15 cellular contexts compared by ENCODE assay signal in genomic region chr21:45016491-45017375, GRCh38. TPM values are rescaled to one million over a fixed set of nuclear protein-coding genes. Genes with fewer than 3 reads are reported as not detected.
DNase-seq lines count a peak whose midpoint lies in the region; ATAC-seq, FAIRE-seq and TF ChIP-seq lines count a peak whose summit lies in the region.
"Had no signal": no experiment of that assay in that cellular context is flagged by ENCODE, and none has a peak within 500 bp of the region (broad histone marks: within the 10 kb centered on the region; RNA-seq: fewer than 3 reads in every experiment).

No MANE protein-coding gene starts in this region.

- H3K36me3 ChIP-seq in H1 (ENCODE audit: control insufficient read depth in 2 of 4, insufficient read depth in 4 of 4, low read length in 3 of 4) (no peaks in the 10 kb centered on the region), transverse colon (no peaks in the 10 kb centered on the region)
- H3K36me3 ChIP-seq: thoracic aorta had no signal

- TF ChIP-seq CTCF in H1 (IDR thresholded peaks at IDR 0.05; ENCODE audit: control extremely low read depth in 1 of 3, insufficient read depth in 1 of 3, low read depth in 1 of 3, low read length in 3 of 3): no peak
- TF ChIP-seq CTCF in transverse colon (IDR thresholded peaks at IDR 0.05): no peak

- H3K4ac ChIP-seq in H1 (replicated peaks; ENCODE audit: insufficient read length, low read depth, low read length): no peak overlapping the region

- no peaks in the 10 kb centered on the region; a peak in 1 of 4 replicates for H3K9me3 ChIP-seq in H1 (ENCODE audit: insufficient read depth in 2 of 2, low read depth in 1 of 2, low read length in 1 of 2)
- H3K9me3 ChIP-seq in transverse colon: no peaks in the 10 kb centered on the region
- H3K9me3 ChIP-seq: body of pancreas, thoracic aorta had no signal

- H2AK5ac ChIP-seq in H1 (ENCODE audit: low read depth, low read length): peak overlapping the region; percentile 66; the same call in 1 of the 2 replicates

- no peak overlapping the region for H3K23ac ChIP-seq in H1 (ENCODE audit: insufficient read length)

- H2AFZ ChIP-seq in H1 (ENCODE audit: low read length): no peak overlapping the region

- no peaks in the 10 kb centered on the region for H3K79me2 ChIP-seq in H1 (ENCODE audit: control insufficient read depth in 1 of 2, insufficient read depth in 2 of 2, low read length in 2 of 2)

- peaks cover 19 to 56% (median 39%) of the 10 kb centered on the region in 3 donors for H3K27me3 Mint-ChIP-seq in naive B cell
- peaks cover 33% of the 10 kb centered on the region for H3K27me3 Mint-ChIP-seq in activated T-cell treated with anti-CD3 and anti-CD28 coated beads, Interleukin-2, amount 50 U/mL, for 72 hours (ENCODE audit: low read depth)
- H3K27me3 Mint-ChIP-seq in activated naive CD4-positive, alpha-beta T cell treated with anti-CD3 and anti-CD28 coated beads, Interleukin-2, amount 10 ng/mL, durations not matched to agents 7 days and 5 days: peaks cover 92% of the 10 kb centered on the region

- peak overlapping the region in 1 of 6 donors; percentile 37 for H3K27ac Mint-ChIP-seq in naive B cell
- H3K27ac Mint-ChIP-seq in activated T-cell treated with anti-CD3 and anti-CD28 coated beads, Interleukin-2, amount 50 U/mL, for 72 hours: no peak overlapping the region
- H3K27ac Mint-ChIP-seq in activated naive CD4-positive, alpha-beta T cell treated with anti-CD3 and anti-CD28 coated beads, Interleukin-2, amount 10 ng/mL, durations not matched to agents 7 days and 5 days: no peak overlapping the region
- H3K27ac Mint-ChIP-seq: HFFc6 had no signal

- no peak for ATAC-seq in naive B cell (ENCODE audit: low read depth in 2 of 2)
- ATAC-seq in activated T-cell treated with anti-CD3 and anti-CD28 coated beads, Interleukin-2, amount 50 U/mL, for 72 hours (replicated peaks in 1 of 2): no peak
- ATAC-seq: body of pancreas had no signal

- POLR2A ChIA-PET in H1 (lab: Charles Lee; ENCODE audit: partially characterized antibody): interaction anchor here (1.0 to 2.3 kb wide), 4 partner anchors 10 to 49 kb away, joined by 3 to 5 read pairs (median 3); no protein-coding TSS in a partner anchor

- H2BK5ac ChIP-seq in H1 (ENCODE audit: low read depth, low read length): no peak overlapping the region

- CTCF ChIA-PET in H1 (lab: Charles Lee; ENCODE audit: partially characterized antibody): interaction anchor here (0.7 to 1.6 kb wide), 5 partner anchors 10 to 124 kb away, joined by 3 to 5 read pairs (median 4); no protein-coding TSS in a partner anchor
- CTCF ChIA-PET in activated naive CD4-positive, alpha-beta T cell treated with anti-CD3 and anti-CD28 coated beads, Interleukin-2, amount 10 ng/mL, durations not matched to agents 7 days and 5 days (lab: Charles Lee): interaction anchor here (1.4 kb wide), 1 partner anchor 111 kb away, joined by 9 read pairs; no protein-coding TSS in a partner anchor

- H3K27me3 ChIP-seq in H1 (replicated peaks in 1 of 4; ENCODE audit: control insufficient read depth in 3 of 4, extremely low read depth in 1 of 4, insufficient read depth in 3 of 4, low read length in 3 of 4) (peaks cover 2 to 36% (median 30%) of the 10 kb centered on the region in 4 experiments), transverse colon (peaks cover 73% of the 10 kb centered on the region)

- H2BK20ac ChIP-seq in H1 (ENCODE audit: low read length): no peak overlapping the region

- H3K4me1 ChIP-seq in H1 (replicated peaks in 1 of 4; ENCODE audit: control insufficient read depth in 3 of 4, insufficient read depth in 4 of 4, low read length in 3 of 4) (peaks cover 0 to 22% (median 10%) of the 10 kb centered on the region in 4 experiments; a peak in 6 of 7 replicates), transverse colon (peaks cover 0 to 22% (median 15%) of the 10 kb centered on the region in 4 donors)

- intact Hi-C loops in transverse colon (cut with DNase I; ENCODE audit: low total_unique reads): no loop called here

- H3K4me3 Mint-ChIP-seq in naive B cell: peak overlapping the region in 6 of 8 donors; percentile 33 to 89 (median 84)
- H3K4me3 Mint-ChIP-seq in activated T-cell treated with anti-CD3 and anti-CD28 coated beads, Interleukin-2, amount 50 U/mL, for 72 hours: no peak overlapping the region
- no peak overlapping the region for H3K4me3 Mint-ChIP-seq in activated naive CD4-positive, alpha-beta T cell treated with anti-CD3 and anti-CD28 coated beads, Interleukin-2, amount 10 ng/mL, durations not matched to agents 7 days and 5 days
- H3K4me3 Mint-ChIP-seq: HFFc6 had no signal

- no peak for TF ChIP-seq POLR2A in H1 (IDR thresholded peaks at IDR 0.05; ENCODE audit: control extremely low read depth in 1 of 2, low read depth in 2 of 2, low read length in 2 of 2)
- TF ChIP-seq POLR2A in transverse colon (IDR thresholded peaks at IDR 0.05): no peak

- peak overlapping the region; percentile 63; the same call in 1 of the 2 replicates for H2BK15ac ChIP-seq in H1 (ENCODE audit: low read length)

- H4K8ac ChIP-seq in H1 (ENCODE audit: extremely low read depth, insufficient read depth, low read length): no peak overlapping the region

- no peak overlapping the region for H2BK120ac ChIP-seq in H1 (replicated peaks; ENCODE audit: low read depth, low read length)

- DNase-seq in activated effector memory CD4-positive, alpha-beta T cell treated with anti-CD3 and anti-CD28 coated beads, Interleukin-2, amount 50 U/mL, for 16 hours: peak; percentile 55
- no peak for DNase-seq in activated effector memory CD4-positive, alpha-beta T cell treated with Interleukin-2 at 50 U/mL for 16 hours
- DNase-seq in H1 (ENCODE audit: low read depth in 1 of 2, low spot score in 2 of 2) (no peak), naive B cell (no peak), transverse colon (peak; percentile 7), pons (ENCODE audit: low spot score) (no peak)
- no peak for DNase-seq in activated T-cell treated with anti-CD3 and anti-CD28 coated beads, Interleukin-2, amount 50 U/mL, for 72 hours
- DNase-seq in activated naive CD4-positive, alpha-beta T cell treated with anti-CD3 and anti-CD28 coated beads, Interleukin-2, amount 10 ng/mL, durations not matched to agents 7 days and 5 days: no peak
- DNase-seq: activated CD4-positive, alpha-beta T cell treated with anti-CD3 and anti-CD28 coated beads for 48 hours; activated T-cell treated with anti-CD3 and anti-CD28 coated beads, Interleukin-2, amount 50 U/mL, for 24 hours; HFFc6; kidney glomerular epithelial cell; OCI-M1 had no signal

- no peak overlapping the region for H3K14ac ChIP-seq in H1 (ENCODE audit: insufficient read length)

- no peak for TF ChIP-seq RAD21 in H1 (IDR thresholded peaks at IDR 0.05 in 1 of 2, conservative IDR thresholded peaks at IDR 0.05 in 1 of 2; ENCODE audit: low read depth in 2 of 2, low read length in 2 of 2)

- WGBS in H1 (ENCODE audit: extremely low coverage in 1 of 2, insufficient coverage in 1 of 2, insufficient read length in 1 of 2, insufficient replicate concordance in 2 of 2, low coverage in 1 of 2, low lambda C conversion rate in 2 of 2, missing lambda C conversion rate in 1 of 2), 2 experiments: 87% methylated on average over 22 of the region's 23 CpGs; no CpG with 5 or more reads in 1 of the 2 experiments
- 76 to 100% methylated on average over 3 to 22 of the region's 23 CpGs for WGBS in transverse colon (ENCODE audit: low coverage in 1 of 2), 2 donors

- H3K9me3 Mint-ChIP-seq in naive B cell: no peaks in the 10 kb centered on the region
- no peaks in the 10 kb centered on the region for H3K9me3 Mint-ChIP-seq in activated T-cell treated with anti-CD3 and anti-CD28 coated beads, Interleukin-2, amount 50 U/mL, for 72 hours
- H3K9me3 Mint-ChIP-seq in activated naive CD4-positive, alpha-beta T cell treated with anti-CD3 and anti-CD28 coated beads, Interleukin-2, amount 10 ng/mL, durations not matched to agents 7 days and 5 days: no peaks in the 10 kb centered on the region
- H3K9me3 Mint-ChIP-seq: activated T-cell treated with anti-CD3 and anti-CD28 coated beads, Interleukin-2, amount 50 U/mL, for 24 hours; HFFc6 had no signal

- peaks cover 4% of the 10 kb centered on the region; the same call in 1 of the 2 replicates for H3K23me2 ChIP-seq in H1 (ENCODE audit: low read depth, low read length)

- H3K27ac ChIP-seq in H1 (ENCODE audit: low read depth, low read length) (no peak overlapping the region), transverse colon (peak overlapping the region in 1 of 4 donors; percentile 37)
- H3K27ac ChIP-seq: body of pancreas had no signal

- no peak for FAIRE-seq in H1 (lab: Jason Lieb, UNC)

- H4K5ac ChIP-seq in H1 (ENCODE audit: insufficient read length, low read depth, low read length): no peak overlapping the region

- H3K4me2 ChIP-seq in H1 (ENCODE audit: insufficient read depth in 1 of 2, low read depth in 2 of 2, low read length in 2 of 2): no peak overlapping the region

- no peaks in the 10 kb centered on the region for H3K79me1 ChIP-seq in H1 (ENCODE audit: low read depth, low read length)

- peak overlapping the region; percentile 17 for H4K91ac ChIP-seq in H1 (replicated peaks; ENCODE audit: insufficient read length, low read length)

- H3K18ac ChIP-seq in H1 (ENCODE audit: extremely low read depth, low read length): no peak overlapping the region

- in situ Hi-C loops in transverse colon (cut with MboI; ENCODE audit: low pct_ligation_motif_present in 1 of 4, low pct_unique_long_range_greater_than_20kb in 1 of 4, low sequenced_read_pairs in 3 of 4): no loop called here

- TF ChIP-seq EP300 in H1 (IDR thresholded peaks at IDR 0.05; ENCODE audit: borderline replicate concordance in 1 of 2, low read depth in 2 of 2, low read length in 2 of 2) (no peak), transverse colon (IDR thresholded peaks at IDR 0.05; ENCODE audit: low read depth) (no peak)

- no peaks in the 10 kb centered on the region for H4K20me1 ChIP-seq in H1 (replicated peaks in 1 of 2; ENCODE audit: control insufficient read depth in 1 of 2, insufficient read depth in 2 of 2, low read length in 2 of 2)

- no peak overlapping the region for H3K4me3 ChIP-seq in H1 (ENCODE audit: extremely low read depth in 1 of 4, insufficient read depth in 2 of 4, low read depth in 3 of 4, low read length in 4 of 4)
- no peak overlapping the region for H3K4me3 ChIP-seq in transverse colon
- H3K4me3 ChIP-seq: body of pancreas, thoracic aorta had no signal

- H3K4me1 Mint-ChIP-seq in naive B cell: peaks cover 9 to 15% (median 9%) of the 10 kb centered on the region in 3 donors
- no peaks in the 10 kb centered on the region for H3K4me1 Mint-ChIP-seq in activated T-cell treated with anti-CD3 and anti-CD28 coated beads, Interleukin-2, amount 50 U/mL, for 72 hours (ENCODE audit: low read depth)
- peaks cover 12% of the 10 kb centered on the region for H3K4me1 Mint-ChIP-seq in activated naive CD4-positive, alpha-beta T cell treated with anti-CD3 and anti-CD28 coated beads, Interleukin-2, amount 10 ng/mL, durations not matched to agents 7 days and 5 days

- no peak overlapping the region for H2BK12ac ChIP-seq in H1 (ENCODE audit: low read depth, low read length)

- no peak overlapping the region for H3K56ac ChIP-seq in H1 (replicated peaks; ENCODE audit: insufficient read length, low read depth, low read length)

- H3K9ac ChIP-seq in H1 (replicated peaks in 1 of 4; ENCODE audit: extremely low read depth in 1 of 4, low read depth in 3 of 4, low read length in 3 of 4): no peak overlapping the region

- H3K36me3 Mint-ChIP-seq in naive B cell: no peaks in the 10 kb centered on the region
- peaks cover 0 to 3% of the 10 kb centered on the region in 2 donors for H3K36me3 Mint-ChIP-seq in activated T-cell treated with anti-CD3 and anti-CD28 coated beads, Interleukin-2, amount 50 U/mL, for 72 hours (ENCODE audit: insufficient read depth in 2 of 2)
- no peaks in the 10 kb centered on the region for H3K36me3 Mint-ChIP-seq in activated naive CD4-positive, alpha-beta T cell treated with anti-CD3 and anti-CD28 coated beads, Interleukin-2, amount 10 ng/mL, durations not matched to agents 7 days and 5 days

RNA-seq across cellular contexts. Expression of gene ADARB1, which starts 57.6 kb away (rescaled TPM):
- 11.1 and 14.9 TPM in 2 replicates for total RNA-seq in H1 (2021; fragmentation: NEBNext Ultra II Directional; extraction: Animal tissue kit (Norgen Biotek cat#: 25700))
- polyA plus RNA-seq in H1 (2011; rRNA removed) (4.6 and 4.7 TPM in 2 replicates), naive B cell (ENCODE audit: low read depth in 6 of 6) (10 to 100 TPM; 19.9 to 63.5 (median 28.7) TPM)
- 6.0 TPM for polyA plus RNA-seq in H1 (2011; cell fraction: cytosol; rRNA removed)
- 12.2 TPM for polyA plus RNA-seq in H1 (2011; cell fraction: nucleus; rRNA removed)
- 6.4 to 8.1 TPM (median 7.4 TPM) in 4 replicates for polyA plus RNA-seq in H1 (2012, experiment 1 of 2)
- polyA plus RNA-seq in H1 (2012, experiment 2 of 2): 2.9 TPM
- polyA plus RNA-seq in H1 (2013, experiment 1 of 2): 4.8 TPM
- polyA plus RNA-seq in H1 (2013, experiment 2 of 2): 4.6 TPM
- polyA minus RNA-seq in H1 (2011; rRNA and poly(A)+ RNA removed): 10.8 and 12.8 TPM in 2 replicates
- 9.3 TPM for polyA minus RNA-seq in H1 (2011; cell fraction: cytosol; rRNA and poly(A)+ RNA removed)
- polyA minus RNA-seq in H1 (2011; cell fraction: nucleus; rRNA and poly(A)+ RNA removed): 15.1 TPM
- total RNA-seq in transverse colon: 10 to 100 TPM in 3 of 4 donors, 1 to 10 TPM in 1; 6.8 to 32.2 (median 17.3) TPM
- 10 to 100 TPM; 41.7 to 45.3 TPM for total RNA-seq in activated T-cell treated with anti-CD3 and anti-CD28 coated beads, Interleukin-2, amount 50 U/mL, for 72 hours

Comparison
In these comparisons a context has a peak if more than half of its experiments do, and no peak if none do; other contexts are left out.
1. DNase-seq: peak in activated effector memory CD4-positive, alpha-beta T cell treated with anti-CD3 and anti-CD28 coated beads, Interleukin-2, amount 50 U/mL, for 16 hours (single experiment) and transverse colon (single experiment); none in activated effector memory CD4-positive, alpha-beta T cell treated with Interleukin-2 at 50 U/mL for 16 hours (single experiment), H1 (0 of 2), naive B cell (single experiment), activated T-cell treated with anti-CD3 and anti-CD28 coated beads, Interleukin-2, amount 50 U/mL, for 72 hours (0 of 2), activated naive CD4-positive, alpha-beta T cell treated with anti-CD3 and anti-CD28 coated beads, Interleukin-2, amount 10 ng/mL, durations not matched to agents 7 days and 5 days (single experiment) and pons (single experiment).
2. H3K4me3 Mint-ChIP-seq: peak in naive B cell (6 of 8); none in activated T-cell treated with anti-CD3 and anti-CD28 coated beads, Interleukin-2, amount 50 U/mL, for 72 hours (0 of 2) and activated naive CD4-positive, alpha-beta T cell treated with anti-CD3 and anti-CD28 coated beads, Interleukin-2, amount 10 ng/mL, durations not matched to agents 7 days and 5 days (single experiment).